8 cellular contexts compared by ENCODE assay signal in genomic region chrX:134374294-134374693, GRCh38. TPM values are rescaled to one million over a fixed set of nuclear protein-coding genes. Genes with fewer than 3 reads are reported as not detected.
DNase-seq lines count a peak whose midpoint lies in the region; ATAC-seq and TF ChIP-seq lines count a peak whose summit lies in the region.

No MANE protein-coding gene starts in this region.

- H3K36me3 Mint-ChIP-seq in CD14-positive monocyte: peaks cover 4 to 6% of the 10 kb centered on the region in 2 donors
- H3K36me3 Mint-ChIP-seq in natural killer cell treated with Interleukin-12 subunit alpha and Interleukin-12 subunit beta and Interleukin-15 and Interleukin-18, amount 100 ng/mL, for 72 hours: peaks cover 10% of the 10 kb centered on the region

- peak overlapping the region in 3 of 7 donors; percentile 35 to 94 (median 92) for H3K27ac Mint-ChIP-seq in CD14-positive monocyte
- peak overlapping the region; percentile 95 to 99 for H3K27ac Mint-ChIP-seq in natural killer cell treated with Interleukin-12 subunit alpha and Interleukin-12 subunit beta and Interleukin-15 and Interleukin-18, amount 100 ng/mL, for 72 hours

- peaks cover 0 to 6% (median 0%) of the 10 kb centered on the region in 3 donors for H3K27me3 Mint-ChIP-seq in CD14-positive monocyte (ENCODE audit: low read depth in 3 of 3)
- H3K27me3 Mint-ChIP-seq in natural killer cell treated with Interleukin-12 subunit alpha and Interleukin-12 subunit beta and Interleukin-15 and Interleukin-18, amount 100 ng/mL, for 72 hours: peaks cover 0 to 6% of the 10 kb centered on the region in 2 donors

- DNase-seq in CD14-positive monocyte (ENCODE audit: low spot score) (no peak), LNCaP clone FGC (ENCODE audit: low read depth) (no peak), cerebellar cortex (ENCODE audit: low spot score) (peak; percentile 31), hepatic stellate cell (ENCODE audit: low spot score) (no peak), COLO668 (lab: John Stamatoyannopoulos, UW; ENCODE audit: unreplicated experiment) (no peak), occipital lobe (lab: John Stamatoyannopoulos, UW) (no peak)
- no peak for DNase-seq in natural killer cell treated with Interleukin-12 subunit alpha and Interleukin-12 subunit beta and Interleukin-15 and Interleukin-18, amount 100 ng/mL, for 72 hours (ENCODE audit: low spot score)

- H3K4me3 ChIP-seq in LNCaP clone FGC (ENCODE audit: low read depth, low read length): peak overlapping the region; percentile 91

- peaks cover 17% of the 10 kb centered on the region for H3K4me1 Mint-ChIP-seq in CD14-positive monocyte
- peaks cover 11 to 18% of the 10 kb centered on the region in 2 donors for H3K4me1 Mint-ChIP-seq in natural killer cell treated with Interleukin-12 subunit alpha and Interleukin-12 subunit beta and Interleukin-15 and Interleukin-18, amount 100 ng/mL, for 72 hours (ENCODE audit: low read depth in 2 of 2)

- ATAC-seq in natural killer cell treated with Interleukin-12 subunit alpha and Interleukin-12 subunit beta and Interleukin-15 and Interleukin-18, amount 100 ng/mL, for 72 hours: no peak
- no peak for ATAC-seq in HG03095 (IDR thresholded peaks at IDR 0.05; ENCODE audit: unreplicated experiment)

- H3K4me3 Mint-ChIP-seq in CD14-positive monocyte: peak overlapping the region; percentile 92 to 95
- H3K4me3 Mint-ChIP-seq in natural killer cell treated with Interleukin-12 subunit alpha and Interleukin-12 subunit beta and Interleukin-15 and Interleukin-18, amount 100 ng/mL, for 72 hours: peak overlapping the region; percentile 99

- TF ChIP-seq CTCF in CD14-positive monocyte (IDR thresholded peaks at IDR 0.05): no peak
- no peak for TF ChIP-seq CTCF in LNCaP clone FGC (IDR thresholded peaks at IDR 0.05; ENCODE audit: control insufficient read depth, extremely low read depth, insufficient read depth)

- H3K9me3 Mint-ChIP-seq in CD14-positive monocyte: peaks cover 0 to 5% (median 0%) of the 10 kb centered on the region in 7 donors
- no peaks in the 10 kb centered on the region for H3K9me3 Mint-ChIP-seq in natural killer cell treated with Interleukin-12 subunit alpha and Interleukin-12 subunit beta and Interleukin-15 and Interleukin-18, amount 100 ng/mL, for 72 hours

- intact Hi-C loops in CD14-positive monocyte (cut with micrococcal nuclease): no loop called here

RNA-seq across cellular contexts. Expression of gene PHF6, which starts 1.2 kb away (rescaled TPM):
- polyA plus RNA-seq in CD14-positive monocyte: 10 to 100 TPM in 1 of 2 donors, 1 to 10 TPM in 1; 8.8 to 13.0 TPM
- total RNA-seq in natural killer cell treated with Interleukin-12 subunit alpha and Interleukin-12 subunit beta and Interleukin-15 and Interleukin-18, amount 100 ng/mL, for 72 hours: 10 to 100 TPM; 26.7 to 27.8 TPM
- total RNA-seq in occipital lobe: 89.5 TPM
